Comparison of ENCODE assay signal across 19 cellular contexts in genomic region chr15:36254446-36254845, GRCh38.
"Had no signal": no experiment of that assay in that cellular context is flagged by ENCODE, and none has a peak within 500 bp of the region (broad histone marks: within the 10 kb centered on the region; RNA-seq: fewer than 3 reads in every experiment).

No MANE protein-coding gene starts in this region.

- ATAC-seq: activated naive CD4-positive, alpha-beta T cell treated with anti-CD3 and anti-CD28 coated beads, Interleukin-2, amount 50 U/mL, for 72 hours; heart right ventricle; left cardiac atrium had no signal

- H3K27ac ChIP-seq: esophagus muscularis mucosa, heart right ventricle, ovary, prostate gland, thoracic aorta, upper lobe of left lung, WERI-Rb-1 had no signal

- H3K9me3 ChIP-seq: esophagus muscularis mucosa, ovary, prostate gland, thoracic aorta, upper lobe of left lung had no signal

- H3K36me3 ChIP-seq: esophagus muscularis mucosa, heart right ventricle, ovary, prostate gland, thoracic aorta, upper lobe of left lung, WERI-Rb-1 had no signal

- DNase-seq: activated CD4-positive, alpha-beta T cell treated with anti-CD3 and anti-CD28 coated beads, Interleukin-2, amount 50 U/mL, for 1 hour; activated CD4-positive, CD25-positive, alpha-beta regulatory T cell treated with anti-CD3 and anti-CD28 coated beads, Interleukin-2, amount 50 U/mL, for 72 hours; activated T-cell treated with anti-CD3 and anti-CD28 coated beads, Interleukin-2, amount 50 U/mL, for 1 hour; aorta; effector memory CD4-positive, alpha-beta T cell; heart right ventricle; islet precursor cell; left cardiac atrium; mesendoderm; naive B cell; ovary; stimulated activated CD4-positive, alpha-beta T cell treated with anti-CD3 and anti-CD28 coated beads, Interleukin-4, amount 100 ng/mL, for 24 hours; stimulated activated naive CD4-positive, alpha-beta T cell treated with Interleukin-2 at 50 U/mL for 16 hours; upper lobe of left lung; WERI-Rb-1 had no signal

- H3K27me3 ChIP-seq: esophagus muscularis mucosa, heart right ventricle, ovary, upper lobe of left lung had no signal

- H3K4me1 ChIP-seq: prostate gland, upper lobe of left lung had no signal

- H3K4me3 ChIP-seq: esophagus muscularis mucosa, heart right ventricle, ovary, prostate gland, thoracic aorta, upper lobe of left lung had no signal
